In the genomic region with DNA sequence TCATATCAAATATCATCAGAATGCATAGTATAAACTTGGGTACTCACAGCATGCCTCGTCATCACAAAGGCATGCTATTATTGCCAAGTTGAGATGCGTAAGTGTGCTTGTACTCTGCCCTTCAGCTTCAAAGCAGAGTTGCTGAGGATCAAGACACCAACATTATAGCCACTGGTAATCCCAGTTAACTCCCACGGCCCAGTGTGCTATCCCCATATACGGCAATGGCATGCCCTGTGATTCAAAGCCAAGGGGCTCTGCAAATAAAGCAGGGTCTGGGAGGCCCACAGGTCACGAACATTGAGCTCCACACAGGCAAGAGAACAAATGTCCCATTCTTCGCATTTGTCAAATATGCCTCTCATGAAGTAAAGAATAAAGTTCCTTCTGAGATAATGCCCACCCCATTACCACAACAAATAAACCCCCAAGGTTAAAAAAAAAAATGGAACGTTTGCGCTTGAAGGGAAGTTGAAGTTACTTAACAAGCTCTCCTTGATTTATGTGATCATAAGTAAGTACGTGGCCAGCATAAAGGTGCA, we compare ENCODE assay signal across 13 cellular contexts.
A peak's percentile ranks its signal among the peaks of the same experiment; 100 is the strongest.
DNase-seq lines count a peak whose midpoint lies in the region; ATAC-seq and FAIRE-seq lines count a peak whose summit lies in the region.
"Had no signal": no experiment of that assay in that cellular context is flagged by ENCODE, and none has a peak within 500 bp of the region (broad histone marks: within the 10 kb centered on the region; RNA-seq: fewer than 3 reads in every experiment).

No MANE protein-coding gene starts in this region.

- no peak for ATAC-seq in GM18907 (IDR thresholded peaks at IDR 0.05; ENCODE audit: unreplicated experiment)
- ATAC-seq: natural killer cell, Right ventricle myocardium inferior had no signal

- FAIRE-seq in HTR-8/SVneo (lab: Jason Lieb, UNC) = peak; percentile 98
- FAIRE-seq: keratinocyte had no signal

- DNase-seq in AG08396 (ENCODE audit: low spot score) (peak; percentile 34), HTR-8/SVneo (ENCODE audit: insufficient read length, low spot score) (peak; percentile 57), astrocyte of the hippocampus (ENCODE audit: low read depth, low spot score) (peak; percentile 52), iPS-NIHi11 (ENCODE audit: low spot score) (peak; percentile 14), COR-L47 (lab: John Stamatoyannopoulos, UW) (no peak), NCI-H524 treated with DMSO at 0.1 percent for 48 hours (lab: John Stamatoyannopoulos, UW) (no peak)
- no peak for DNase-seq in activated CD4-positive, alpha-beta T cell treated with anti-CD3 and anti-CD28 coated beads, Interleukin-2, amount 50 U/mL, for 48 hours
- DNase-seq: activated T-cell treated with anti-CD3 and anti-CD28 coated beads, Interleukin-2, amount 50 U/mL, for 1 hour; natural killer cell; NCI-H510A had no signal

Comparison
In these comparisons a context has a peak if more than half of its experiments do, and no peak if none do; other contexts are left out.
1. DNase-seq: peak in AG08396 (single experiment), HTR-8/SVneo (single experiment), astrocyte of the hippocampus (single experiment) and iPS-NIHi11 (single experiment); none in COR-L47 (single experiment), activated CD4-positive, alpha-beta T cell treated with anti-CD3 and anti-CD28 coated beads, Interleukin-2, amount 50 U/mL, for 48 hours (0 of 2) and NCI-H524 treated with DMSO at 0.1 percent for 48 hours (single experiment).